14 cellular contexts compared by ENCODE assay signal in the genomic region with DNA sequence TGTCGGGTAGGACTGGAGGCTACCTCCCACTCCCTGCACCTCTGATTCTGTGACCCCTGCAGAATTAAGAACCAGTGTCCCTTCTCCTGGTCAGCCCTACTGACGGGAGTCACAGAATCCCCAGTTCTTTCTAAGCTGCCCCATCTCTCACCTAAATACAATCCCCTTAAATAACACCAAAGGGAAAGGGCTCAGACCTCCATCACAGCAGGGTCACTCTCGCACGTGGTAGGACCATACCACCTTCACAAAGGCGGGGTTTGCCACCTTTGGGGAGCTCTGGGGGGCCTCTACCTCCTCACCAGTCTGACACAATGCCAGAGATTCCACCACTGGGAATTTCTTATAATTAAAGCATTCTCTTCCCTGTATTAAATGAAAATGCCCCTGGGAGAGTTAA. TPM values are rescaled to one million over a fixed set of nuclear protein-coding genes. Genes with fewer than 3 reads are reported as not detected.
A peak's percentile ranks its signal among the peaks of the same experiment; 100 is the strongest.
DNase-seq lines count a peak whose midpoint lies in the region; ATAC-seq, FAIRE-seq and TF ChIP-seq lines count a peak whose summit lies in the region.
"Had no signal": no experiment of that assay in that cellular context is flagged by ENCODE, and none has a peak within 500 bp of the region (broad histone marks: within the 10 kb centered on the region; RNA-seq: fewer than 3 reads in every experiment).

No MANE protein-coding gene starts in this region.

- H2BK120ac ChIP-seq in mesenchymal stem cell (ENCODE audit: low read depth, low read length) = no peak overlapping the region

- H3K9me3 ChIP-seq in A673 (ENCODE audit: low read depth, low read length, poor library complexity, severe bottlenecking) (no peaks in the 10 kb centered on the region), mesenchymal stem cell (ENCODE audit: control insufficient read depth, low read length) (no peaks in the 10 kb centered on the region)
- H3K9me3 ChIP-seq: breast epithelium had no signal

- no peaks in the 10 kb centered on the region for H3K79me1 ChIP-seq in mesenchymal stem cell (replicated peaks; ENCODE audit: low read length, poor library complexity, severe bottlenecking)

- H3K27me3 ChIP-seq in A673 (replicated peaks; ENCODE audit: insufficient read depth, low read depth, low read length, poor library complexity) (no peaks in the 10 kb centered on the region), mesenchymal stem cell (ENCODE audit: control insufficient read depth in 1 of 2, insufficient read depth in 1 of 2, low read length in 2 of 2) (peaks cover 0 to 14% of the 10 kb centered on the region in 2 experiments)
- H3K27me3 ChIP-seq: breast epithelium had no signal

- no peak overlapping the region for H3K9ac ChIP-seq in mesenchymal stem cell (ENCODE audit: low read length)

- H3K27ac Mint-ChIP-seq in activated T-cell treated with anti-CD3 and anti-CD28 coated beads, Interleukin-2, amount 50 U/mL, for 24 hours = peak overlapping the region; percentile 97

- no peak overlapping the region for H3K4me3 ChIP-seq in A673 (ENCODE audit: low read depth, low read length, poor library complexity, severe bottlenecking)
- H3K4me3 ChIP-seq in mesenchymal stem cell (ENCODE audit: insufficient read depth in 1 of 2, low read depth in 1 of 2, low read length in 2 of 2) = no peak overlapping the region
- H3K4me3 ChIP-seq: breast epithelium had no signal

- H3K36me3 Mint-ChIP-seq in activated T-cell treated with anti-CD3 and anti-CD28 coated beads, Interleukin-2, amount 50 U/mL, for 24 hours (ENCODE audit: low read depth) = peaks cover 66% of the 10 kb centered on the region

- TF ChIP-seq POLR2A in GM12892 (IDR thresholded peaks at IDR 0.05; ENCODE audit: low read depth, low read length) = 0 out of 2 replicates have a peak, but pooled peaks have one; percentile 7

- no peak overlapping the region for H2AFZ ChIP-seq in mesenchymal stem cell (ENCODE audit: low read depth, low read length)

- no peak for DNase-seq in A673 (ENCODE audit: low spot score)
- no peak for DNase-seq in GM12892 (ENCODE audit: insufficient read length)
- DNase-seq in activated T-cell treated with anti-CD3 and anti-CD28 coated beads, Interleukin-2, amount 50 U/mL, for 24 hours = no peak
- no peak for DNase-seq in mesenchymal stem cell
- no peak for DNase-seq in amniotic stem cell (lab: John Stamatoyannopoulos, UW)
- no peak for DNase-seq in stimulated activated CD8-positive, alpha-beta memory T cell treated with anti-CD3 and anti-CD28 coated beads, Interleukin-4, amount 100 ng/mL, for 48 hours
- DNase-seq: DMS153; effector CD8-positive, alpha-beta T cell; NCI-H2171; NK-92 treated with Interleukin-12 subunit alpha and Interleukin-12 subunit beta, amount 100 ng/mL, for 24 hours had no signal

- ATAC-seq in GM18519 (IDR thresholded peaks at IDR 0.05; ENCODE audit: low FRiP score, unreplicated experiment) (no peak), GM19455 (IDR thresholded peaks at IDR 0.05; ENCODE audit: unreplicated experiment) (no peak)

- peaks cover 67% of the 10 kb centered on the region for H3K4me1 ChIP-seq in A673 (ENCODE audit: insufficient read depth, low read length, poor library complexity, severe bottlenecking)
- H3K4me1 ChIP-seq in mesenchymal stem cell (ENCODE audit: control insufficient read depth, insufficient read depth, low read depth, low read length) = peaks cover 38% of the 10 kb centered on the region

- H2AK5ac ChIP-seq in mesenchymal stem cell (ENCODE audit: low read length, severe bottlenecking) = no peak overlapping the region

- H3K36me3 ChIP-seq in A673 (ENCODE audit: insufficient read depth, low read length, poor library complexity, severe bottlenecking) (no peaks in the 10 kb centered on the region), mesenchymal stem cell (ENCODE audit: control insufficient read depth in 1 of 2, insufficient read depth in 2 of 2, low read depth in 1 of 2, low read length in 2 of 2) (peaks cover 0 to 2% of the 10 kb centered on the region in 2 experiments)
- H3K36me3 ChIP-seq: breast epithelium had no signal

- H3K27ac ChIP-seq in A673 (ENCODE audit: low read depth, low read length, poor library complexity, severe bottlenecking) (peak overlapping the region; percentile 53), mesenchymal stem cell (ENCODE audit: low read length, poor library complexity, severe bottlenecking) (no peak overlapping the region)

- H3K4me3 Mint-ChIP-seq in activated T-cell treated with anti-CD3 and anti-CD28 coated beads, Interleukin-2, amount 50 U/mL, for 24 hours = peak overlapping the region; percentile 60

- H3K18ac ChIP-seq in mesenchymal stem cell (ENCODE audit: low read depth in 1 of 2, low read length in 2 of 2) = no peak overlapping the region

- no TSS peak for BruUV-seq in A673 (replicated peaks; lab: Mats Ljungman, UMichigan)

- no peak overlapping the region for H4K91ac ChIP-seq in mesenchymal stem cell (ENCODE audit: low read length)

- no peak overlapping the region for H3K23ac ChIP-seq in mesenchymal stem cell (ENCODE audit: low read length in 2 of 2)

- H2BK12ac ChIP-seq in mesenchymal stem cell (ENCODE audit: low read length in 2 of 2) = peak overlapping the region; percentile 14 to 38

- CTCF ChIA-PET in A673 (lab: Charles Lee) = no interaction called here

- no peak overlapping the region for H3K14ac ChIP-seq in mesenchymal stem cell (ENCODE audit: low read length in 2 of 2)

- intact Hi-C loops in A673 (cut with micrococcal nuclease; ENCODE audit: unreplicated experiment) = loop anchor here (10.0 kb wide), 1 partner anchor 501 kb away; a partner anchor contains a TSS

- 83% methylated on average over 5 of the region's 5 CpGs for WGBS in mesenchymal stem cell

- H4K8ac ChIP-seq in mesenchymal stem cell (ENCODE audit: low read length) = no peak overlapping the region

- no peak overlapping the region for H2BK5ac ChIP-seq in mesenchymal stem cell (ENCODE audit: low read depth, low read length, poor library complexity, severe bottlenecking)

- peak overlapping the region; percentile 96 for H2BK15ac ChIP-seq in mesenchymal stem cell (ENCODE audit: low read depth, poor library complexity, severe bottlenecking)

- peaks cover 93% of the 10 kb centered on the region for H3K4me1 Mint-ChIP-seq in activated T-cell treated with anti-CD3 and anti-CD28 coated beads, Interleukin-2, amount 50 U/mL, for 24 hours (ENCODE audit: low read depth)

- POLR2A ChIA-PET in A673 (lab: Charles Lee; ENCODE audit: low non-redundant PET) = no interaction called here

- no peak overlapping the region for H3K4me2 ChIP-seq in mesenchymal stem cell (ENCODE audit: low read length, poor library complexity, severe bottlenecking)

- peaks cover 2% of the 10 kb centered on the region for H3K27me3 Mint-ChIP-seq in activated T-cell treated with anti-CD3 and anti-CD28 coated beads, Interleukin-2, amount 50 U/mL, for 24 hours

- H3K4ac ChIP-seq in mesenchymal stem cell (ENCODE audit: low read depth in 1 of 2, low read length in 2 of 2) = no peak overlapping the region

- H3K9me3 Mint-ChIP-seq in activated T-cell treated with anti-CD3 and anti-CD28 coated beads, Interleukin-2, amount 50 U/mL, for 24 hours = no peaks in the 10 kb centered on the region

- no peak for FAIRE-seq in GM12892 (lab: Jason Lieb, UNC)
- FAIRE-seq: H54 had no signal

- TF ChIP-seq CTCF in A673 (conservative IDR thresholded peaks at IDR 0.05; ENCODE audit: low read depth, low read length) = no peak

RNA-seq across cellular contexts. Expression of a gene that starts 35.6 kb away (rescaled TPM):
- 224 and 261 TPM in 2 replicates for total RNA-seq in A673 (2021)
- polyA plus RNA-seq in GM12892 (2012; ENCODE audit: missing spikeins) = 293 TPM
- 348 TPM for polyA plus RNA-seq in mesenchymal stem cell (2013, experiment 1 of 2)
- polyA plus RNA-seq in mesenchymal stem cell (2013, experiment 2 of 2) = 351 TPM

RNA-seq across cellular contexts. Expression of a gene that starts 44.7 kb away (rescaled TPM):
- 36.6 and 40.7 TPM in 2 replicates for total RNA-seq in A673 (2021)
- 8.5 TPM for polyA plus RNA-seq in GM12892 (2012; ENCODE audit: missing spikeins)
- polyA plus RNA-seq in mesenchymal stem cell (2013, experiment 1 of 2) = 32.7 TPM
- 32.8 TPM for polyA plus RNA-seq in mesenchymal stem cell (2013, experiment 2 of 2)
